ENCODE assay signal across 8 cellular contexts in the genomic region with DNA sequence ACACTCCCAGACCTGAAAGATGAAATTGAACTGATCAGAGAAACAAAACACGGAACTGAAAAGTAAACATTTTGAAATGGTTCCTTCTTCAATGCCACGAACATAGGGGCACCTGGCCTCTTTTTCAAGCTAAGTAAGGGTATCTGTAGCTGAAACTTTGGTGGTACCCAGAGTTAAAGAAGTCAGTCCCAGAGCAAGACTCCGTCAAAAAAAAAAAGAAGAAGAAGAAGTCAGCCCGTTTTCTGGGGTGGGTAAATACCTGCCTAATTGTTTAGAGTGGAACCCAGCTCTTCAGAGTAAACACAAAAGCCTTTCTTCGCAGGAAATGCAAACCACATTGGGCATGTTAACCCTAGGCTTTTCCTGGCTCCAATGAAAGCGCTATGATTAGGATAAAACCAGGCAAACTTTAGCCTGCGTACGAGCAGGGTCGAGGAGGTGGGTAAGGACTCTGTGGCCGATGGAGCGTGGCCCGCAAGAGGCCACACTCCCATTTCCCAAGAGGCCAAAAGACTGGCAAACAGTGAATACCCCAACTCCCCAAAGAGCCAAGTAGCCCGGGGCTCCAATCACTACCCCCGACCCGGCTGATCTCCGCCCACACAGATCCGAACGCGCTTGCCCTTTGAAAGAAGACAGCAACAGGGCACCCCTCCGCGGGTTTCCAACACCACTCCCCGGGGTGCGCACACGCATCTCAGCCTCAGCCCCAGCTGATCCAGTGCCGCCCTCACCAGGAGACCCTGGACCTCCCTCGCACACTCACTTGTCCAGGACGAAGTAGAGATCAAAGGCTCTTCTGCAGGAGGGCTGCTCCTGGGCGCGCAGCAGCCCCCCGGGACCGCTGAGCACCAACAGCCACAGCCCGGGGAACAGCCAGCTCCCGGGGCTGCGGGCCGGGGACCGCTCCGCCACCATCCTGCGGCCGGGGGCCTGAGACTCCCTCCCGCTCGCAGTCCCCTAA. TPM values are rescaled to one million over a fixed set of nuclear protein-coding genes. Genes with fewer than 3 reads are reported as not detected.
DNase-seq lines count a peak whose midpoint lies in the region; ATAC-seq and TF ChIP-seq lines count a peak whose summit lies in the region.

No MANE protein-coding gene starts in this region.

- H3K27me3 ChIP-seq in SK-N-SH (ENCODE audit: insufficient read depth) (no peaks in the 10 kb centered on the region), right cardiac atrium (ENCODE audit: control insufficient read depth, insufficient read depth) (no peaks in the 10 kb centered on the region)

- H3K9ac ChIP-seq in SK-N-SH = peak overlapping the region; percentile 87

- DNase-seq in CD14-positive monocyte (ENCODE audit: low spot score) (peak; percentile 46), SK-N-SH (no peak), right cardiac atrium (peak; percentile 43 to 80 (median 76)), skeletal muscle cell (ENCODE audit: low read depth) (no peak), NCI-H1048 (lab: John Stamatoyannopoulos, UW) (no peak)
- peak; percentile 60 for DNase-seq in activated naive CD8-positive, alpha-beta T cell treated with anti-CD3 and anti-CD28 coated beads, Interleukin-2, amount 50 U/mL, for 24 hours

- no peak for TF ChIP-seq EP300 in SK-N-SH (IDR thresholded peaks at IDR 0.05; ENCODE audit: borderline replicate concordance in 1 of 2, low read depth in 1 of 2, low read length in 1 of 2)

- ATAC-seq in GM19438 (IDR thresholded peaks at IDR 0.05; ENCODE audit: low read depth, unreplicated experiment) (peak; percentile 24), HG03469 (IDR thresholded peaks at IDR 0.05; ENCODE audit: unreplicated experiment) (peak; percentile 15), right cardiac atrium (peak; percentile 38 to 47)
- ATAC-seq in activated naive CD8-positive, alpha-beta T cell treated with anti-CD3 and anti-CD28 coated beads, Interleukin-2, amount 50 U/mL, for 24 hours = peak; percentile 12

- peaks cover 73% of the 10 kb centered on the region for H3K79me2 ChIP-seq in SK-N-SH (ENCODE audit: insufficient read depth)

- H2AFZ ChIP-seq in SK-N-SH (ENCODE audit: low read depth) = 0 out of 2 replicates have a peak overlapping the region, but pooled peaks have one; percentile 77

- H3K27me3 Mint-ChIP-seq in CD14-positive monocyte (ENCODE audit: low read depth in 3 of 3) = no peaks in the 10 kb centered on the region
- peaks cover 4% of the 10 kb centered on the region for H3K27me3 Mint-ChIP-seq in activated naive CD8-positive, alpha-beta T cell treated with anti-CD3 and anti-CD28 coated beads, Interleukin-2, amount 50 U/mL, for 24 hours

- no peak for TF ChIP-seq CTCF in CD14-positive monocyte (IDR thresholded peaks at IDR 0.05)
- TF ChIP-seq CTCF in SK-N-SH (IDR thresholded peaks at IDR 0.05) = no peak

- peaks cover 12 to 33% of the 10 kb centered on the region in 2 experiments for H3K36me3 ChIP-seq in SK-N-SH (replicated peaks in 1 of 2; ENCODE audit: control insufficient read depth in 1 of 2, insufficient read depth in 2 of 2, low read length in 1 of 2)

- peak; percentile 42 for TF ChIP-seq RAD21 in SK-N-SH (IDR thresholded peaks at IDR 0.05; ENCODE audit: low read length)

- 2% methylated on average over 12 of the region's 41 CpGs for whole genome bisulfite sequencing in SK-N-SH (ENCODE audit: low lambda C conversion rate)
- WGBS in right cardiac atrium = 2% methylated on average over 41 of the region's 41 CpGs

- H3K9me3 ChIP-seq in SK-N-SH (no peaks in the 10 kb centered on the region), right cardiac atrium (ENCODE audit: control insufficient read depth, low read length) (no peaks in the 10 kb centered on the region)

- CTCF ChIA-PET in SK-N-SH (lab: Yijun Ruan, JAX) = interaction anchor here (0.6 to 2.1 kb wide), 14 partner anchors 12 to 1119 kb away, joined by 3 to 6 read pairs (median 3); no protein-coding TSS in a partner anchor

- peak overlapping the region; percentile 98 to 100 for H3K4me3 Mint-ChIP-seq in CD14-positive monocyte
- H3K4me3 Mint-ChIP-seq in activated naive CD8-positive, alpha-beta T cell treated with anti-CD3 and anti-CD28 coated beads, Interleukin-2, amount 50 U/mL, for 24 hours = peak overlapping the region; percentile 89

- H3K4me1 ChIP-seq in SK-N-SH (ENCODE audit: control insufficient read depth in 1 of 2, insufficient read depth in 2 of 2, low read depth in 1 of 2, low read length in 1 of 2) = peaks cover 18 to 19% of the 10 kb centered on the region in 2 experiments
- H3K4me1 ChIP-seq in right cardiac atrium (ENCODE audit: control insufficient read depth, insufficient read depth, low read length) = no peaks in the 10 kb centered on the region

- H3K27ac ChIP-seq in SK-N-SH (ENCODE audit: low read depth in 2 of 2, low read length in 1 of 2) = peak overlapping the region; percentile 88 to 92
- H3K27ac ChIP-seq in right cardiac atrium (ENCODE audit: low read length) = peak overlapping the region; percentile 96

- H3K4me1 Mint-ChIP-seq in CD14-positive monocyte = peaks cover 69% of the 10 kb centered on the region
- H3K4me1 Mint-ChIP-seq in activated naive CD8-positive, alpha-beta T cell treated with anti-CD3 and anti-CD28 coated beads, Interleukin-2, amount 50 U/mL, for 24 hours = peaks cover 77% of the 10 kb centered on the region

- peak overlapping the region; percentile 83 for H3K4me2 ChIP-seq in SK-N-SH

- H3K27ac Mint-ChIP-seq in CD14-positive monocyte = peak overlapping the region; percentile 98 to 100 (median 99)
- H3K27ac Mint-ChIP-seq in activated naive CD8-positive, alpha-beta T cell treated with anti-CD3 and anti-CD28 coated beads, Interleukin-2, amount 50 U/mL, for 24 hours = peak overlapping the region; percentile 87

- peaks cover 0 to 4% (median 0%) of the 10 kb centered on the region in 7 donors for H3K9me3 Mint-ChIP-seq in CD14-positive monocyte
- H3K9me3 Mint-ChIP-seq in activated naive CD8-positive, alpha-beta T cell treated with anti-CD3 and anti-CD28 coated beads, Interleukin-2, amount 50 U/mL, for 24 hours = no peaks in the 10 kb centered on the region

- POLR2A ChIA-PET in SK-N-SH (lab: Yijun Ruan, JAX) = interaction anchor here (0.8 to 1.3 kb wide), 4 partner anchors 23 to 127 kb away, joined by 3 to 5 read pairs (median 4); partner anchors contain the start of gene PRDM8

- no peaks in the 10 kb centered on the region for H3K9me2 ChIP-seq in SK-N-SH

- H3F3A ChIP-seq in SK-N-SH (replicated peaks; ENCODE audit: insufficient read depth) = peaks cover 50% of the 10 kb centered on the region

- intact Hi-C loops in CD14-positive monocyte (cut with micrococcal nuclease) (loop anchor here (2.0 to 5.0 kb wide), 3 partner anchors 13 to 110 kb away; no protein-coding TSS in a partner anchor), right cardiac atrium (cut with DNase I) (loop anchor here in 1 of 4 donors (10.0 kb wide), 1 partner anchor 113 kb away; no protein-coding TSS in a partner anchor)

- H3K36me3 Mint-ChIP-seq in CD14-positive monocyte = peaks cover 30 to 45% of the 10 kb centered on the region in 2 donors
- peaks cover 22% of the 10 kb centered on the region for H3K36me3 Mint-ChIP-seq in activated naive CD8-positive, alpha-beta T cell treated with anti-CD3 and anti-CD28 coated beads, Interleukin-2, amount 50 U/mL, for 24 hours (ENCODE audit: low read depth)

- H4K20me1 ChIP-seq in SK-N-SH (ENCODE audit: insufficient read depth) = no peaks in the 10 kb centered on the region

- peak overlapping the region; percentile 96 to 97 for H3K4me3 ChIP-seq in SK-N-SH (ENCODE audit: low read depth in 2 of 2, low read length in 1 of 2)
- H3K4me3 ChIP-seq in right cardiac atrium (ENCODE audit: low read length) = peak overlapping the region; percentile 68
- H3K4me3 ChIP-seq in skeletal muscle cell (ENCODE audit: low read depth, low read length) = peak overlapping the region; percentile 94

TF ChIP-seq in SK-N-SH, 30 proteins besides CTCF, POLR2A, EP300 and RAD21:
- TF ChIP-seq TAF1 (IDR thresholded peaks at IDR 0.05; ENCODE audit: borderline replicate concordance, low read depth, low read length) = peak; percentile 48; the same call in 1 of the 2 replicates
- no peak for TF ChIP-seq RXRA (IDR thresholded peaks at IDR 0.05; ENCODE audit: borderline replicate concordance, low read depth)
- peak; percentile 48 for TF ChIP-seq MXI1 (IDR thresholded peaks at IDR 0.05; ENCODE audit: low read depth, low read length)
- no peak for TF ChIP-seq ZBTB33 (IDR thresholded peaks at IDR 0.05; ENCODE audit: borderline replicate concordance, low read depth)
- no peak for TF ChIP-seq NFIC (IDR thresholded peaks at IDR 0.05; ENCODE audit: borderline replicate concordance)
- no peak for TF ChIP-seq YY1 (IDR thresholded peaks at IDR 0.05; ENCODE audit: low read depth)
- no peak for TF ChIP-seq FOXM1 (IDR thresholded peaks at IDR 0.05; ENCODE audit: low read depth)

RNA-seq across cellular contexts. Expression of gene ANTXR2, which starts 1.1 kb away (rescaled TPM):
- polyA plus RNA-seq in CD14-positive monocyte = 10 to 100 TPM; 59.2 to 69.6 TPM
- 48.8 and 60.7 TPM in 2 replicates for polyA plus RNA-seq in SK-N-SH (2012; rRNA removed)
- 87.3 and 97.5 TPM in 2 replicates for polyA plus RNA-seq in SK-N-SH (2012; cell fraction: cytosol; rRNA removed)
- polyA plus RNA-seq in SK-N-SH (2012; cell fraction: nucleus; rRNA removed) = 24.9 and 72.8 TPM in 2 replicates
- 10 to 100 TPM; 38.6 to 51.4 (median 46.7) TPM for total RNA-seq in right cardiac atrium
- 13.5 TPM for polyA plus RNA-seq in right cardiac atrium

Comparison
In these comparisons a context has a peak if more than half of its experiments do, and no peak if none do; other contexts are left out.
1. DNase-seq: peak in CD14-positive monocyte (single experiment), activated naive CD8-positive, alpha-beta T cell treated with anti-CD3 and anti-CD28 coated beads, Interleukin-2, amount 50 U/mL, for 24 hours (single experiment) and right cardiac atrium (3 of 3); none in SK-N-SH (single experiment), skeletal muscle cell (single experiment) and NCI-H1048 (single experiment).
2. Peak in every context shown above with its lines, with median percentiles within 50 percentile points of each other: ATAC-seq and H3K4me3 ChIP-seq.